7 cellular contexts compared by ENCODE assay signal in genomic region chr10:36880898-36881297, GRCh38.
DNase-seq lines count a peak whose midpoint lies in the region; TF ChIP-seq lines count a peak whose summit lies in the region.

No MANE protein-coding gene starts in this region.

- DNase-seq in LoVo (ENCODE audit: low spot score) (peak; percentile 12), dermis blood vessel endothelial cell (peak; percentile 63), pons (ENCODE audit: low spot score) (peak; percentile 26), MV-4-11 (lab: John Stamatoyannopoulos, UW) (no peak), mucosa of gallbladder (ENCODE audit: low spot score) (no peak), cerebellum (ENCODE audit: low spot score) (no peak)

- 0 out of 2 replicates have a peak, but pooled peaks have one; percentile 29 for TF ChIP-seq CTCF in GM12874 (IDR thresholded peaks at IDR 0.05; ENCODE audit: insufficient read depth, low read depth, low read length)

Comparison
In these comparisons a context has a peak if more than half of its experiments do, and no peak if none do; other contexts are left out.
1. DNase-seq: peak in LoVo (single experiment), dermis blood vessel endothelial cell (single experiment) and pons (single experiment); none in MV-4-11 (single experiment), mucosa of gallbladder (single experiment) and cerebellum (single experiment).